25 cellular contexts compared by ENCODE assay signal in the genomic region with DNA sequence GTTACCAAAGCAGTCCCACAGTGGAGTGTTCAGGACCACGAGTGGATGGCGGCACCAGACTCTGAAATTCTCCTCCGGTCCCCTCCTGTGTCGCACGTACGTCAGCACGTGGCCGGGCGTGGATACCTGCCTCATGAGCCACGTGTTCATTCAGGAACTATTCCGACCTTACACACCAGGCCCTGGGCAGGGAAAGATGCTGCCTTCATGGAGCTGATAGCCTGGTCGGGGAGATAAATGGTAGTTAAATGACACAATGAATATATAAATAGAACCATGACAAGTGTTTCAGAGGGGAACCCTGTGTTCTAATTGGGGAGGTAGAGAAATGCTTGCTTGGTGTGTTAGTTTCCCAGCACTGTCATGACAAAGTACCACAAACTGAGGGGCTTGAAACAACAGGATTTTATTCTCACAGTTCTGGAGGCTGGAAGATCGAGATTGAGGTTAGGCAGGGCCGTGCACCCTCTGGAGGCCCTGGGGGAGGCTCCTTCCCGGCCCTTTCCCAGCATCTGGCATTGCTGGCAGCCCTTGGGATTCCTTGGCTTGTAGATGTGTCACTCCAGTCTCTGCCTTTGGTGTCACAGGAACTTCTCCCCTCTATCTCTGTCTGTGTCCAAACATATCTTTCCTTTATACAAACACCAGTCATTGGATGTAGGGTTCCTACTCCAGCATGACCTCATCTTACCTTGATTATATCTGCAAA. TPM values are rescaled to one million over a fixed set of nuclear protein-coding genes. Genes with fewer than 3 reads are reported as not detected.
"Had no signal": no experiment of that assay in that cellular context is flagged by ENCODE, and none has a peak within 500 bp of the region (broad histone marks: within the 10 kb centered on the region; RNA-seq: fewer than 3 reads in every experiment).

No MANE protein-coding gene starts in this region.

- DNase-seq: activated B cell treated with CpG ODN at 0.5 μM for 24 hours; activated CD4-positive, alpha-beta T cell treated with anti-CD3 and anti-CD28 coated beads, Interleukin-2, amount 50 U/mL, for 4 hours; activated gamma-delta T cell; activated naive CD4-positive, alpha-beta T cell treated with anti-CD3 and anti-CD28 coated beads, Interleukin-2, amount 10 ng/mL, durations not matched to agents 7 days and 5 days; activated T-cell treated with anti-CD3 and anti-CD28 coated beads for 4 hours; activated T-cell treated with anti-CD3 and anti-CD28 coated beads, Interleukin-2, amount 50 U/mL, for 72 hours; amniotic stem cell; brain microvascular endothelial cell; central memory CD4-positive, alpha-beta T cell; endodermal cell; foreskin fibroblast; head of caudate nucleus; naive thymus-derived CD8-positive, alpha-beta T cell; posterior cingulate gyrus; small intestine; stimulated activated CD4-positive, alpha-beta T cell treated with anti-CD3 and anti-CD28 coated beads, Interleukin-4, amount 100 ng/mL, for 24 hours; stimulated activated naive CD8-positive, alpha-beta T cell treated with anti-CD3 and anti-CD28 coated beads, Interleukin-15, amount 100 ng/mL, for 72 hours; substantia nigra; T-helper 1 cell had no signal

- H3K27ac ChIP-seq: brain microvascular endothelial cell, neural progenitor cell, right lobe of liver had no signal

- ATAC-seq: activated T-cell treated with anti-CD3 and anti-CD28 coated beads, Interleukin-2, amount 50 U/mL, for 72 hours; esophagus mucosa; left lobe of liver; naive thymus-derived CD8-positive, alpha-beta T cell; right lobe of liver; stimulated activated effector memory CD8-positive, alpha-beta T cell treated with anti-CD3 and anti-CD28 coated beads, Interleukin-12 subunit alpha, Interleukin-12 subunit beta, amount 100 ng/mL, for 72 hours; stimulated activated naive CD8-positive, alpha-beta T cell treated with anti-CD3 and anti-CD28 coated beads, Interleukin-15, amount 100 ng/mL, for 72 hours had no signal

- H2AFZ ChIP-seq: neural progenitor cell had no signal

- H3K4me2 ChIP-seq: neural progenitor cell had no signal

- FAIRE-seq: astrocyte, small intestine had no signal

- H3K27me3 ChIP-seq: brain microvascular endothelial cell, neural progenitor cell, right lobe of liver had no signal

- H3K4me1 ChIP-seq: neural progenitor cell, right lobe of liver had no signal

- H3K36me3 ChIP-seq: brain microvascular endothelial cell, neural progenitor cell, right lobe of liver had no signal

- H3K9ac ChIP-seq: neural progenitor cell had no signal

- H3K4me3 ChIP-seq: neural progenitor cell, right lobe of liver had no signal

- H3K9me3 ChIP-seq: right lobe of liver had no signal

RNA-seq across cellular contexts. Expression of gene NID1, which starts 48.6 kb away (rescaled TPM):
- polyA plus RNA-seq: naive thymus-derived CD8-positive, alpha-beta T cell had no signal
